8 cellular contexts compared by ENCODE assay signal in the genomic region with DNA sequence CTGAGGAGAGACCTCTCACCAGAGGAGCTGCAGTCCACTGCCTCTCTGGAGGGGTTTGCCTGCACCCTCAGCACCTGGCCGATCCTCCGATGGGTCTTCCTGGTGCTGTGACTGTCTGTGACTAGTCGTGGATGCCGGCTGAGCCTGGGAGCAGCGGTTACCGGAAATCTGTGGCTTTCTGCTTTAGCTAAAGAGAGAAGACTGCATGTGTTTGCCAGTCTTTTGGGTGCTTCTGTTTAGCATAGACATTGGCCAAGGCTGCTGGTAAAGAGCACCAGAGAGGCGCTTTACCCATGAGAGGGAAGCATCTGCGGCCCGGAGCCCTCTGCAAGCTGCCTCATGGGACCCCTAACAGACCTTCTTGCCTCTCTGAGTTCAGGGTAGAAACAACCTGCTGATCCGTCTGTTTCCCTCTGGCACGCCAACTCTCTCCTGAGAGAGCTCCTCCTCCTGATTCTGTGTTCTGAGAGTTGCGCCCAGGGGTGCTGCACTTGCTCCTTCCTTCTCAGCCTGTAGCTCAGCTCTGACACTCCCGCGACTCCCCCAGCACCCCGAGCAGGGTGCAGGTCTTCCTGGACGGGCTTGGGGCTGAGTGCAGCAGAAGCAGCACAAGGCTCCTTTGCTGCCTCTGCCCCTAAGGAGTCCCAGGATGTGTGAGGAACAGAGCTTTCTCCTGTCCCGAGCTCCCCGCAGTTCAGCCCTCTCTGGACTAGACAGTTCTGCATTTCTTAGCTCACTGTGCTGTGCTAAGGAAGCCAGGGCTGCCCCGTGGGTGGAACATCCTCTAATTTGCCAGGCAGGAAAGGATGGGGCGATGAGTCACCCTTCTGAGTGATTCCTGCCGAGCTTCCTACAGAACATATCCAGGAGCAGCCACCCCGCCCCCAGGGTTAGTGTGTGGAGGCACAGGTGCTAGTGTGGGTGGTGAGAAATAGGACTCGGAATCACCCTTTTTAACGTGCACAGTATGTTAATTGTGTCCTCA.
A peak's percentile ranks its signal among the peaks of the same experiment; 100 is the strongest.
DNase-seq lines count a peak whose midpoint lies in the region; ATAC-seq and TF ChIP-seq lines count a peak whose summit lies in the region.

No MANE protein-coding gene starts in this region.

- no peaks in the 10 kb centered on the region for H3K27me3 Mint-ChIP-seq in stimulated activated naive CD8-positive, alpha-beta T cell treated with anti-CD3 and anti-CD28 coated beads, Interleukin-15, amount 100 ng/mL, for 72 hours

- H3K36me3 ChIP-seq in Peyer's patch (no peaks in the 10 kb centered on the region), kidney epithelial cell (ENCODE audit: control insufficient read depth, insufficient read depth, low read length) (no peaks in the 10 kb centered on the region)

- peak overlapping the region; percentile 37 to 79 for H3K27ac Mint-ChIP-seq in stimulated activated naive CD8-positive, alpha-beta T cell treated with anti-CD3 and anti-CD28 coated beads, Interleukin-15, amount 100 ng/mL, for 72 hours

- H3K4me1 ChIP-seq in Peyer's patch = peaks cover 0 to 18% (median 3%) of the 10 kb centered on the region in 4 donors

- H3K4me1 Mint-ChIP-seq in stimulated activated naive CD8-positive, alpha-beta T cell treated with anti-CD3 and anti-CD28 coated beads, Interleukin-15, amount 100 ng/mL, for 72 hours = peaks cover 51% of the 10 kb centered on the region

- H3K4me3 ChIP-seq in GM12875 (ENCODE audit: low read depth, low read length) (peak overlapping the region; percentile 17), Peyer's patch (peak overlapping the region in 1 of 4 donors; percentile 5), kidney epithelial cell (ENCODE audit: low read depth, low read length) (no peak overlapping the region)

- no peaks in the 10 kb centered on the region for H3K9me3 Mint-ChIP-seq in stimulated activated naive CD8-positive, alpha-beta T cell treated with anti-CD3 and anti-CD28 coated beads, Interleukin-15, amount 100 ng/mL, for 72 hours

- H3K27me3 ChIP-seq in Peyer's patch = no peaks in the 10 kb centered on the region
- no peaks in the 10 kb centered on the region for H3K27me3 ChIP-seq in kidney epithelial cell (ENCODE audit: control insufficient read depth, insufficient read depth, low read length)

- no peaks in the 10 kb centered on the region for H3K9me3 ChIP-seq in Peyer's patch

- TF ChIP-seq POLR2A in Peyer's patch (IDR thresholded peaks at IDR 0.05) = no peak

- H3K27ac ChIP-seq in Peyer's patch = peak overlapping the region in 2 of 4 donors; percentile 4 to 40

- DNase-seq in Peyer's patch (peak; percentile 48 to 72 (median 58)), brain pericyte (ENCODE audit: low read depth, low spot score) (peak; percentile 91), kidney epithelial cell (ENCODE audit: low read depth) (peak; percentile 85), NCI-H2107 treated with DMSO at 0.1 percent for 48 hours (lab: John Stamatoyannopoulos, UW; ENCODE audit: unreplicated experiment) (no peak)
- DNase-seq in stimulated activated naive CD8-positive, alpha-beta T cell treated with anti-CD3 and anti-CD28 coated beads, Interleukin-15, amount 100 ng/mL, for 72 hours = peak in 1 of 2 donors; percentile 15

- TF ChIP-seq CTCF in GM12875 (IDR thresholded peaks at IDR 0.05; ENCODE audit: borderline replicate concordance, insufficient read depth, low read depth, low read length) = no peak
- TF ChIP-seq CTCF in Peyer's patch (IDR thresholded peaks at IDR 0.05) = no peak
- TF ChIP-seq CTCF in kidney epithelial cell (IDR thresholded peaks at IDR 0.05; ENCODE audit: insufficient read depth, low read length, poor library complexity, severe bottlenecking) = no peak

- peak; percentile 43 for ATAC-seq in HG02870 (IDR thresholded peaks at IDR 0.05; ENCODE audit: unreplicated experiment)
- ATAC-seq in stimulated activated naive CD8-positive, alpha-beta T cell treated with anti-CD3 and anti-CD28 coated beads, Interleukin-15, amount 100 ng/mL, for 72 hours = peak; percentile 51
- ATAC-seq in GM21526 (IDR thresholded peaks at IDR 0.05; ENCODE audit: low FRiP score, unreplicated experiment) = no peak

- peak overlapping the region; percentile 61 to 78 for H3K4me3 Mint-ChIP-seq in stimulated activated naive CD8-positive, alpha-beta T cell treated with anti-CD3 and anti-CD28 coated beads, Interleukin-15, amount 100 ng/mL, for 72 hours
